In genomic region chr16:4572715-4573114, GRCh38 we compare ENCODE assay signal across 17 cellular contexts. TPM values are rescaled to one million over a fixed set of nuclear protein-coding genes. Genes with fewer than 3 reads are reported as not detected.
DNase-seq lines count a peak whose midpoint lies in the region; ATAC-seq and TF ChIP-seq lines count a peak whose summit lies in the region.
"Had no signal": no experiment of that assay in that cellular context is flagged by ENCODE, and none has a peak within 500 bp of the region (broad histone marks: within the 10 kb centered on the region; RNA-seq: fewer than 3 reads in every experiment).

No MANE protein-coding gene starts in this region.

- intact Hi-C loops in heart left ventricle (cut with DNase I), result no loop called here
- intact Hi-C loops in psoas muscle (cut with DNase I), result no loop called here
- intact Hi-C loops in aorta (cut with DNase I), result no loop called here

- H3K4me1 ChIP-seq in heart left ventricle (no peaks in the 10 kb centered on the region), psoas muscle (no peaks in the 10 kb centered on the region), aorta (ENCODE audit: control insufficient read depth in 1 of 2, insufficient read depth in 2 of 2, low read length in 2 of 2) (no peaks in the 10 kb centered on the region)

- no peaks in the 10 kb centered on the region for H3K36me3 ChIP-seq in heart left ventricle
- H3K36me3 ChIP-seq in psoas muscle (ENCODE audit: insufficient read depth in 1 of 2, low read depth in 1 of 2), result no peaks in the 10 kb centered on the region
- no peaks in the 10 kb centered on the region for H3K36me3 ChIP-seq in aorta (ENCODE audit: control insufficient read depth in 1 of 2, insufficient read depth in 2 of 2, low read length in 1 of 2)

- no peaks in the 10 kb centered on the region for H3K27me3 ChIP-seq in heart left ventricle
- peaks cover 0 to 2% (median 0%) of the 10 kb centered on the region in 3 donors for H3K27me3 ChIP-seq in psoas muscle (ENCODE audit: insufficient read depth in 3 of 3, low read length in 2 of 3)
- no peaks in the 10 kb centered on the region for H3K27me3 ChIP-seq in aorta (ENCODE audit: control insufficient read depth in 1 of 2, insufficient read depth in 2 of 2, low read length in 1 of 2)

- no peak for TF ChIP-seq CTCF in heart left ventricle (IDR thresholded peaks at IDR 0.05)
- TF ChIP-seq CTCF in psoas muscle (IDR thresholded peaks at IDR 0.05), result no peak

- ATAC-seq in heart left ventricle, result peak; percentile 28 to 74 (median 59)
- ATAC-seq in psoas muscle, result peak in 3 of 4 donors; percentile 63 to 78 (median 64)
- no peak for ATAC-seq in aorta (ENCODE audit: low FRiP score)
- ATAC-seq: Panc1 had no signal

- no peak overlapping the region for H3K4me3 ChIP-seq in heart left ventricle
- no peak overlapping the region for H3K4me3 ChIP-seq in psoas muscle
- no peak overlapping the region for H3K4me3 ChIP-seq in aorta (ENCODE audit: low read length in 2 of 2)

- DNase-seq in EH (ENCODE audit: low read depth), result peak; percentile 9
- DNase-seq in MV-4-11 (lab: John Stamatoyannopoulos, UW), result peak; percentile 41
- peak in 1 of 5 donors; percentile 39 for DNase-seq in heart left ventricle
- no peak for DNase-seq in psoas muscle
- DNase-seq in DMS114 treated with DMSO at 0.1 percent for 48 hours (lab: John Stamatoyannopoulos, UW; ENCODE audit: unreplicated experiment), result no peak
- no peak for DNase-seq in NCI-H1092 treated with DMSO at 0.1 percent for 48 hours (lab: John Stamatoyannopoulos, UW)
- DNase-seq in midbrain (lab: John Stamatoyannopoulos, UW), result no peak
- no peak for DNase-seq in aorta
- DNase-seq: activated CD4-positive, alpha-beta T cell treated with anti-CD3 and anti-CD28 coated beads, Interleukin-2, amount 50 U/mL, for 1 hour; cerebellar nuclear complex; DND-41; effector CD8-positive, alpha-beta T cell; NCI-H1105 treated with DMSO at 0.1 percent for 48 hours; NCI-H82 had no signal

- TF ChIP-seq POLR2A in heart left ventricle (IDR thresholded peaks at IDR 0.05), result no peak

- H3K27ac ChIP-seq in heart left ventricle, result no peak overlapping the region
- no peak overlapping the region for H3K27ac ChIP-seq in psoas muscle
- H3K27ac ChIP-seq in aorta (ENCODE audit: low read depth in 1 of 2, low read length in 2 of 2), result no peak overlapping the region

- H3K9me3 ChIP-seq in heart left ventricle (no peaks in the 10 kb centered on the region), psoas muscle (no peaks in the 10 kb centered on the region), aorta (ENCODE audit: control insufficient read depth, low read length) (no peaks in the 10 kb centered on the region)

- 55 to 69% (median 62%) methylated on average over 4 of the region's 4 CpGs for WGBS in heart left ventricle, 4 donors
- WGBS in psoas muscle, 3 donors, result 30 to 43% (median 34%) methylated on average over 4 of the region's 4 CpGs
- WGBS in aorta, 2 donors, result 56 to 61% methylated on average over 4 of the region's 4 CpGs

RNA-seq across cellular contexts. Expression of gene C16orf96, which starts 16.6 kb away (rescaled TPM):
- under 1 TPM in 7 of 9 donors, not detected in 2; 0.05 to 0.19 (median 0.15) TPM for total RNA-seq in heart left ventricle
- under 1 TPM; 0.01 to 0.04 TPM for polyA plus RNA-seq in heart left ventricle
- total RNA-seq in psoas muscle, result under 1 TPM in 3 of 4 donors, not detected in 1; 0.04 to 0.32 (median 0.07) TPM
- polyA plus RNA-seq in psoas muscle, result under 1 TPM in 1 of 3 donors, not detected in 2; 0.05 TPM
- under 1 TPM; 0.13 to 0.24 TPM for total RNA-seq in aorta
- not detected for polyA plus RNA-seq in aorta
- total RNA-seq: kidney epithelial cell, ureter had no signal

RNA-seq across cellular contexts. Expression of gene CDIP1, which starts 34.1 kb away (rescaled TPM):
- total RNA-seq in heart left ventricle, result 10 to 100 TPM; 44.6 to 51.1 (median 46.4) TPM
- 10 to 100 TPM; 33.3 to 44.6 TPM for polyA plus RNA-seq in heart left ventricle
- total RNA-seq in psoas muscle, result 10 to 100 TPM; 29.1 to 51.8 (median 34.9) TPM
- polyA plus RNA-seq in psoas muscle, result 10 to 100 TPM; 18.7 to 33.6 (median 22.3) TPM
- 10 to 100 TPM; 23.6 to 34.7 TPM for total RNA-seq in aorta
- 10 to 100 TPM; 12.5 to 18.4 TPM for polyA plus RNA-seq in aorta

RNA-seq across cellular contexts. Expression of gene UBALD1, which starts 42.0 kb away (rescaled TPM):
- total RNA-seq in heart left ventricle, result 10 to 100 TPM in 8 of 9 donors, 1 to 10 TPM in 1; 9.1 to 38.9 (median 18.7) TPM
- polyA plus RNA-seq in heart left ventricle, result 10 to 100 TPM; 23.7 to 33.9 TPM
- total RNA-seq in psoas muscle, result 10 to 100 TPM; 23.0 to 47.5 (median 37.5) TPM
- polyA plus RNA-seq in psoas muscle, result 10 to 100 TPM; 13.6 to 40.2 (median 28.3) TPM
- 10 to 100 TPM; 20.4 to 21.2 TPM for total RNA-seq in aorta
- polyA plus RNA-seq in aorta, result 10 to 100 TPM; 11.1 to 32.3 TPM

RNA-seq across cellular contexts. Expression of gene MGRN1, which starts 51.9 kb away (rescaled TPM):
- total RNA-seq in heart left ventricle (10 to 100 TPM; 28.5 to 75.0 (median 42.0) TPM), psoas muscle (10 to 100 TPM; 44.2 to 63.1 (median 59.4) TPM), aorta (10 to 100 TPM; 64.3 to 77.7 TPM)
- polyA plus RNA-seq in heart left ventricle (10 to 100 TPM; 17.9 to 36.9 TPM), psoas muscle (10 to 100 TPM; 20.2 to 36.3 (median 24.6) TPM), aorta (10 to 100 TPM; 15.4 to 21.5 TPM)

Comparison
In these comparisons a context has a peak if more than half of its experiments do, and no peak if none do; other contexts are left out.
1. DNase-seq: peak in EH (single experiment) and MV-4-11 (single experiment); none in psoas muscle (0 of 2), DMS114 treated with DMSO at 0.1 percent for 48 hours (single experiment), NCI-H1092 treated with DMSO at 0.1 percent for 48 hours (single experiment), midbrain (single experiment) and aorta (0 of 2).